Comparison of ENCODE assay signal across 15 cellular contexts in genomic region chr3:106720510-106720909, GRCh38.
DNase-seq lines count a peak whose midpoint lies in the region; ATAC-seq and TF ChIP-seq lines count a peak whose summit lies in the region.
"Had no signal": no experiment of that assay in that cellular context is flagged by ENCODE, and none has a peak within 500 bp of the region (broad histone marks: within the 10 kb centered on the region; RNA-seq: fewer than 3 reads in every experiment).

No MANE protein-coding gene starts in this region.

- H3K4me3 ChIP-seq in neural progenitor cell (no peak overlapping the region), SJCRH30 (no peak overlapping the region)

- no peaks in the 10 kb centered on the region for H3K36me3 Mint-ChIP-seq in CD14-positive monocyte
- H3K36me3 Mint-ChIP-seq in neural progenitor cell: no peaks in the 10 kb centered on the region
- H3K36me3 Mint-ChIP-seq in stimulated activated memory B cell treated with anti-CD40 and anti-IgM and Interleukin-4, amounts not matched to agents 10 μg/mL and 1 μg/mL and 100 μg/mL, for 72 hours: no peaks in the 10 kb centered on the region
- H3K36me3 Mint-ChIP-seq: CD4-positive, alpha-beta memory T cell had no signal

- H3K27ac Mint-ChIP-seq in CD14-positive monocyte: no peak overlapping the region
- H3K27ac Mint-ChIP-seq in neural progenitor cell: no peak overlapping the region
- no peak overlapping the region for H3K27ac Mint-ChIP-seq in stimulated activated memory B cell treated with anti-CD40 and anti-IgM and Interleukin-4, amounts not matched to agents 10 μg/mL and 1 μg/mL and 100 μg/mL, for 72 hours
- H3K27ac Mint-ChIP-seq: B cell; CD4-positive, alpha-beta memory T cell; HFFc6 had no signal

- intact Hi-C loops in CD14-positive monocyte (cut with micrococcal nuclease): no loop called here

- H3K27ac ChIP-seq in neural progenitor cell (no peak overlapping the region), SJCRH30 (no peak overlapping the region)

- H3K4me1 ChIP-seq in neural progenitor cell: no peaks in the 10 kb centered on the region
- no peaks in the 10 kb centered on the region for H3K4me1 ChIP-seq in SJCRH30

- H2AFZ ChIP-seq in neural progenitor cell (replicated peaks): peak overlapping the region; percentile 10

- H3F3A ChIP-seq in neural progenitor cell (ENCODE audit: low read depth): no peaks in the 10 kb centered on the region

- ATAC-seq in stimulated activated memory B cell treated with anti-CD40 and anti-IgM and Interleukin-4, amounts not matched to agents 10 μg/mL and 1 μg/mL and 100 μg/mL, for 72 hours: peak; percentile 20
- ATAC-seq in GM18907 (IDR thresholded peaks at IDR 0.05; ENCODE audit: unreplicated experiment) (no peak), HG03571 (IDR thresholded peaks at IDR 0.05; ENCODE audit: unreplicated experiment) (no peak)

- H3K4me2 ChIP-seq in neural progenitor cell: no peak overlapping the region

- no peaks in the 10 kb centered on the region for H3K9me3 ChIP-seq in neural progenitor cell (ENCODE audit: low read depth)
- no peaks in the 10 kb centered on the region for H3K9me3 ChIP-seq in SJCRH30 (replicated peaks)

- TF ChIP-seq CTCF in CD14-positive monocyte (IDR thresholded peaks at IDR 0.05): no peak
- no peak for TF ChIP-seq CTCF in neural progenitor cell (IDR thresholded peaks at IDR 0.05)

- H3K9me3 Mint-ChIP-seq in CD14-positive monocyte (peaks cover 2 to 10% (median 5%) of the 10 kb centered on the region in 7 donors), neural progenitor cell (no peaks in the 10 kb centered on the region)
- no peaks in the 10 kb centered on the region for H3K9me3 Mint-ChIP-seq in stimulated activated memory B cell treated with anti-CD40 and anti-IgM and Interleukin-4, amounts not matched to agents 10 μg/mL and 1 μg/mL and 100 μg/mL, for 72 hours
- H3K9me3 Mint-ChIP-seq: CD4-positive, alpha-beta memory T cell had no signal

- H4K20me1 ChIP-seq in neural progenitor cell (ENCODE audit: low read depth): no peaks in the 10 kb centered on the region

- no peak overlapping the region for H3K9ac ChIP-seq in neural progenitor cell

- no peaks in the 10 kb centered on the region for H3K4me1 Mint-ChIP-seq in CD14-positive monocyte
- H3K4me1 Mint-ChIP-seq in neural progenitor cell: peaks cover 3% of the 10 kb centered on the region
- no peaks in the 10 kb centered on the region for H3K4me1 Mint-ChIP-seq in stimulated activated memory B cell treated with anti-CD40 and anti-IgM and Interleukin-4, amounts not matched to agents 10 μg/mL and 1 μg/mL and 100 μg/mL, for 72 hours
- H3K4me1 Mint-ChIP-seq: B cell had no signal

- H3K79me2 ChIP-seq in neural progenitor cell (ENCODE audit: low read depth): no peaks in the 10 kb centered on the region

- DNase-seq in CD14-positive monocyte (ENCODE audit: low spot score) (peak; percentile 43), RPMI7951 (ENCODE audit: low read depth) (peak; percentile 29), neural progenitor cell (ENCODE audit: low spot score) (peak; percentile 8), SJCRH30 (no peak)
- DNase-seq: CD4-positive, alpha-beta memory T cell; DMS153; DMS79 treated with DMSO at 0.1 percent for 48 hours; EL; GDM1; HCEC 1CT; HFFc6 had no signal

- H3K4me3 Mint-ChIP-seq in CD14-positive monocyte: no peak overlapping the region
- no peak overlapping the region for H3K4me3 Mint-ChIP-seq in neural progenitor cell
- H3K4me3 Mint-ChIP-seq in stimulated activated memory B cell treated with anti-CD40 and anti-IgM and Interleukin-4, amounts not matched to agents 10 μg/mL and 1 μg/mL and 100 μg/mL, for 72 hours: no peak overlapping the region
- H3K4me3 Mint-ChIP-seq: B cell; CD4-positive, alpha-beta memory T cell; HFFc6 had no signal

- no peaks in the 10 kb centered on the region for H3K36me3 ChIP-seq in neural progenitor cell
- H3K36me3 ChIP-seq in SJCRH30: no peaks in the 10 kb centered on the region

- no peaks in the 10 kb centered on the region for H3K27me3 Mint-ChIP-seq in CD14-positive monocyte (ENCODE audit: low read depth in 3 of 3)
- H3K27me3 Mint-ChIP-seq in neural progenitor cell (ENCODE audit: insufficient read depth, low read depth): no peaks in the 10 kb centered on the region
- H3K27me3 Mint-ChIP-seq in stimulated activated memory B cell treated with anti-CD40 and anti-IgM and Interleukin-4, amounts not matched to agents 10 μg/mL and 1 μg/mL and 100 μg/mL, for 72 hours: no peaks in the 10 kb centered on the region

- H3K27me3 ChIP-seq in neural progenitor cell (no peaks in the 10 kb centered on the region), SJCRH30 (no peaks in the 10 kb centered on the region)

Comparison
In these comparisons a context has a peak if more than half of its experiments do, and no peak if none do; other contexts are left out.
1. DNase-seq: peak in CD14-positive monocyte (single experiment), RPMI7951 (single experiment) and neural progenitor cell (single experiment); none in SJCRH30 (0 of 2).